ENCODE assay signal across 24 cellular contexts in genomic region chr1:212271823-212272498, GRCh38. TPM values are rescaled to one million over a fixed set of nuclear protein-coding genes. Genes with fewer than 3 reads are reported as not detected.
A peak's percentile ranks its signal among the peaks of the same experiment; 100 is the strongest.
DNase-seq lines count a peak whose midpoint lies in the region; ATAC-seq and TF ChIP-seq lines count a peak whose summit lies in the region.
"Had no signal": no experiment of that assay in that cellular context is flagged by ENCODE, and none has a peak within 500 bp of the region (broad histone marks: within the 10 kb centered on the region; RNA-seq: fewer than 3 reads in every experiment).

No MANE protein-coding gene starts in this region.

- H3K27ac ChIP-seq in SJCRH30: peak overlapping the region; percentile 21; the same call in 1 of the 2 replicates
- peak overlapping the region; percentile 29 to 67 (median 62) for H3K27ac ChIP-seq in esophagus muscularis mucosa (replicated peaks in 1 of 4)
- H3K27ac ChIP-seq in neuronal stem cell (replicated peaks; ENCODE audit: low read length): no peak overlapping the region
- H3K27ac ChIP-seq in colonic mucosa: no peak overlapping the region
- H3K27ac ChIP-seq: BLaER1 treated with 17β-estradiol and CSF1 and Interleukin-3, amounts not matched to agents 10 nM and 100 nM; HL-60; KMS-11; SK-N-MC had no signal

- no peaks in the 10 kb centered on the region for H3K9me3 ChIP-seq in SJCRH30 (replicated peaks)
- H3K9me3 ChIP-seq in esophagus muscularis mucosa: no peaks in the 10 kb centered on the region
- H3K9me3 ChIP-seq in neuronal stem cell (replicated peaks in 1 of 2; ENCODE audit: control insufficient read depth in 2 of 2, insufficient read depth in 1 of 2, low read depth in 1 of 2, low read length in 2 of 2): no peaks in the 10 kb centered on the region
- H3K9me3 ChIP-seq in colonic mucosa: no peaks in the 10 kb centered on the region
- H3K9me3 ChIP-seq: BLaER1 treated with 17β-estradiol and CSF1 and Interleukin-3, amounts not matched to agents 10 nM and 100 nM; Caco-2 had no signal

- WGBS in esophagus muscularis mucosa: 69% methylated on average over 3 of the region's 3 CpGs
- no CpG with 5 or more reads among the region's 3 CpGs for WGBS in neuronal stem cell (ENCODE audit: extremely low coverage in 2 of 2, insufficient read length in 2 of 2, insufficient replicate concordance in 1 of 2), 2 donors

- H3K27me3 ChIP-seq in SJCRH30 (no peaks in the 10 kb centered on the region), esophagus muscularis mucosa (no peaks in the 10 kb centered on the region), neuronal stem cell (ENCODE audit: control insufficient read depth in 3 of 3, insufficient read depth in 3 of 3, low read depth in 1 of 3, low read length in 3 of 3) (no peaks in the 10 kb centered on the region), colonic mucosa (no peaks in the 10 kb centered on the region)
- H3K27me3 ChIP-seq: BLaER1 treated with 17β-estradiol and CSF1 and Interleukin-3, amounts not matched to agents 10 nM and 100 nM had no signal

- no peak overlapping the region for H2AK5ac ChIP-seq in neuronal stem cell (ENCODE audit: low read depth, low read length)

- H3K36me3 ChIP-seq in SJCRH30 (no peaks in the 10 kb centered on the region), esophagus muscularis mucosa (no peaks in the 10 kb centered on the region), neuronal stem cell (replicated peaks in 1 of 2; ENCODE audit: control insufficient read depth in 2 of 2, insufficient read depth in 2 of 2, low read length in 2 of 2) (no peaks in the 10 kb centered on the region), colonic mucosa (no peaks in the 10 kb centered on the region)
- H3K36me3 ChIP-seq: BLaER1 treated with 17β-estradiol and CSF1 and Interleukin-3, amounts not matched to agents 10 nM and 100 nM had no signal

- H3K9ac ChIP-seq in neuronal stem cell (ENCODE audit: low read depth, low read length, poor library complexity) (no peak overlapping the region), colonic mucosa (ENCODE audit: low read depth in 2 of 2, low read length in 2 of 2) (no peak overlapping the region)
- H3K9ac ChIP-seq: BLaER1 treated with 17β-estradiol and CSF1 and Interleukin-3, amounts not matched to agents 10 nM and 100 nM; KMS-11 had no signal

- no peak for TF ChIP-seq POLR2A in esophagus muscularis mucosa (IDR thresholded peaks at IDR 0.05; ENCODE audit: low read depth)

- no peak overlapping the region for H3K4ac ChIP-seq in neuronal stem cell (ENCODE audit: low read length)

- no peak overlapping the region for H4K8ac ChIP-seq in neuronal stem cell (ENCODE audit: low read depth, low read length)

- no peak overlapping the region for H3K18ac ChIP-seq in neuronal stem cell (ENCODE audit: low read length)

- no peak overlapping the region for H2BK120ac ChIP-seq in neuronal stem cell (ENCODE audit: low read depth, low read length)

- no peak for TF ChIP-seq EP300 in esophagus muscularis mucosa (IDR thresholded peaks at IDR 0.05)

- H3K4me3 ChIP-seq in SJCRH30 (no peak overlapping the region), esophagus muscularis mucosa (no peak overlapping the region), neuronal stem cell (ENCODE audit: low read length in 2 of 2) (no peak overlapping the region), colonic mucosa (no peak overlapping the region)
- H3K4me3 ChIP-seq: BLaER1 treated with 17β-estradiol and CSF1 and Interleukin-3, amounts not matched to agents 10 nM and 100 nM; SK-N-MC had no signal

- ATAC-seq in left colon (peak; percentile 72), GM18907 (IDR thresholded peaks at IDR 0.05; ENCODE audit: unreplicated experiment) (no peak)

- no peak overlapping the region for H3K14ac ChIP-seq in neuronal stem cell (ENCODE audit: low read length)

- DNase-seq in SJCRH30 (peak; percentile 36 to 64), esophagus muscularis mucosa (ENCODE audit: extremely low spot score) (no peak), left colon (peak in 1 of 2 donors; percentile 16), neuronal stem cell (ENCODE audit: low spot score) (no peak), GOT3 (lab: John Stamatoyannopoulos, UW) (no peak), colonic mucosa (no peak)
- DNase-seq in stimulated activated CD4-positive, alpha-beta T cell treated with anti-CD3 and anti-CD28 coated beads, Interleukin-4, amount 100 ng/mL, for 4 hours: no peak
- DNase-seq: ACHN; Caco-2; CD4-positive, alpha-beta memory T cell; DMS 273 treated with DMSO at 0.1 percent for 48 hours; DMS79 treated with DMSO at 0.1 percent for 48 hours; H9; HFFc6; NCI-H1092 treated with DMSO at 0.1 percent for 48 hours; NCI-H2081; NCI-H2171 treated with DMSO at 0.1 percent for 48 hours; NCI-H526; SHP77 had no signal

- H3K4me1 ChIP-seq in SJCRH30 (peaks cover 21% of the 10 kb centered on the region), esophagus muscularis mucosa (peaks cover 7 to 28% (median 23%) of the 10 kb centered on the region in 4 donors), neuronal stem cell (ENCODE audit: control insufficient read depth in 2 of 2, insufficient read depth in 1 of 2, low read depth in 1 of 2, low read length in 2 of 2) (peaks cover 3 to 5% of the 10 kb centered on the region in 2 donors), colonic mucosa (no peaks in the 10 kb centered on the region)

- H3K4me2 ChIP-seq in neuronal stem cell (ENCODE audit: insufficient read depth, low read length, poor library complexity, severe bottlenecking): no peak overlapping the region
- H3K4me2 ChIP-seq: BLaER1 treated with 17β-estradiol and CSF1 and Interleukin-3, amounts not matched to agents 10 nM and 100 nM; KMS-11 had no signal

- H3K23ac ChIP-seq in neuronal stem cell (ENCODE audit: low read depth, low read length, poor library complexity): no peak overlapping the region

- no peaks in the 10 kb centered on the region for H3K79me1 ChIP-seq in neuronal stem cell (ENCODE audit: low read depth, low read length)

- H2BK12ac ChIP-seq in neuronal stem cell (ENCODE audit: low read length): no peak overlapping the region

- H2BK15ac ChIP-seq in neuronal stem cell (ENCODE audit: low read length): no peak overlapping the region

- intact Hi-C loops in esophagus muscularis mucosa (cut with DNase I) (no loop called here), left colon (cut with DNase I, micrococcal nuclease) (no loop called here), colonic mucosa (cut with DNase I) (no loop called here)

- TF ChIP-seq CTCF in esophagus muscularis mucosa (IDR thresholded peaks at IDR 0.05): no peak
- TF ChIP-seq CTCF in colonic mucosa (IDR thresholded peaks at IDR 0.05): no peak

- H2BK5ac ChIP-seq in neuronal stem cell (ENCODE audit: low read length): no peak overlapping the region

- peak overlapping the region; percentile 33 for H2AFZ ChIP-seq in neuronal stem cell (ENCODE audit: low read length)

- no peak overlapping the region for H4K91ac ChIP-seq in neuronal stem cell (ENCODE audit: low read depth, low read length, poor library complexity)

RNA-seq across cellular contexts. Expression of gene PPP2R5A, which starts 13.2 kb away (rescaled TPM):
- total RNA-seq in SJCRH30 (2014; rRNA removed; shearing (Covaris generic)): 14.3 and 18.8 TPM in 2 replicates
- total RNA-seq in esophagus muscularis mucosa (10 to 100 TPM; 57.0 to 63.5 (median 58.9) TPM), left colon (10 to 100 TPM; 61.0 to 69.5 TPM), colonic mucosa (10 to 100 TPM; 62.4 to 78.2 TPM)
- 8.2 TPM for polyA plus RNA-seq in neuronal stem cell (2013, experiment 1 of 2)
- 8.2 TPM for polyA plus RNA-seq in neuronal stem cell (2013, experiment 2 of 2)

Comparison
In these comparisons a context has a peak if more than half of its experiments do, and no peak if none do; other contexts are left out.
1. DNase-seq: peak in SJCRH30 (2 of 2); none in esophagus muscularis mucosa (single experiment), neuronal stem cell (single experiment), GOT3 (single experiment), colonic mucosa (single experiment) and stimulated activated CD4-positive, alpha-beta T cell treated with anti-CD3 and anti-CD28 coated beads, Interleukin-4, amount 100 ng/mL, for 4 hours (0 of 2).
2. H3K27ac ChIP-seq: peak in SJCRH30 (single experiment) and esophagus muscularis mucosa (4 of 4); none in neuronal stem cell (single experiment) and colonic mucosa (single experiment).